In the genomic region with DNA sequence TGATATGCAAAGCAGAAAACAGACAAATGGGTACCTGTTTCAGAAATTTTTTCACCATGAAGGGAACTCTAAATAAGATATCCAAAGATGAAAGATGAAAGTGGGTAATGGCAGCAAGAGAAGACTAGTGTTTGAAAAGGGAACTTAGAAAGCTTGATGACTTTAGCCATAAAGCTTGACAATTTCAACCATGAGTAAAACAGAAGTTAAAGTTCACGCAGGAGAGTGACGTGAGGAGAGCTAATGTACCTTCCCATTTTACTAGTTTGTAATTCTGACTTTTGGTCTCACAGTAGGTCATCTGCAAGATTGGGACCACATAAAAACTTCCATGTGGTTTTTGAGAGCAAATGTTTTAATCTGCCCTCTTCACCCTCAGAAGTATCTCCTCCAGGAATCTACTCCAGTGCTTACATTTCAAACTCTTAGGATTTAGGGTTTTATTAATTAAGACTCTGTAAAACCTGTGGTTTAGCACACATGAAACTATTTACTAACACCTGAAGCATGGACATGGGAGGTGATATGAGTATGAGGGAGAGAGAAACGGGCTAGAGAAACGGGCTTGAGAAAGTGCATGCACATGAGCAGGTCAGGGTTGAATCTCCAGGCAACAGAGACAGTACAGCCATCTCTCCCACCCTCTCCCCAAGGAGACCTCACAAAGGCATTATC, we compare ENCODE assay signal across 14 cellular contexts. TPM values are rescaled to one million over a fixed set of nuclear protein-coding genes. Genes with fewer than 3 reads are reported as not detected.
DNase-seq lines count a peak whose midpoint lies in the region; ATAC-seq and TF ChIP-seq lines count a peak whose summit lies in the region.
"Had no signal": no experiment of that assay in that cellular context is flagged by ENCODE, and none has a peak within 500 bp of the region (broad histone marks: within the 10 kb centered on the region; RNA-seq: fewer than 3 reads in every experiment).

No MANE protein-coding gene starts in this region.

- H3K4me3 ChIP-seq in DND-41 (ENCODE audit: low read depth in 1 of 2, low read length in 2 of 2) (no peak overlapping the region), spleen (no peak overlapping the region)

- no peak for TF ChIP-seq POLR2A in spleen (IDR thresholded peaks at IDR 0.05)

- H3K27me3 ChIP-seq in DND-41 (ENCODE audit: insufficient read depth, low read length, poor library complexity) (no peaks in the 10 kb centered on the region), spleen (replicated peaks in 1 of 7) (no peaks in the 10 kb centered on the region)

- 77 to 86% (median 79%) methylated on average over 4 of the region's 4 CpGs for WGBS in spleen, 5 donors

- H3K9me3 Mint-ChIP-seq in activated T-cell treated with anti-CD3 and anti-CD28 coated beads, Interleukin-2, amount 50 U/mL, for 24 hours = peaks cover 22% of the 10 kb centered on the region
- H3K9me3 Mint-ChIP-seq in activated T-helper 17 cell treated with anti-CD3 and anti-CD28 coated beads, Interleukin-2, amount 50 U/mL, for 72 hours = no peaks in the 10 kb centered on the region
- no peaks in the 10 kb centered on the region for H3K9me3 Mint-ChIP-seq in natural killer cell treated with Interleukin-12 subunit alpha and Interleukin-12 subunit beta and Interleukin-15 and Interleukin-18, amount 100 ng/mL, for 72 hours

- no peak overlapping the region for H3K4me3 Mint-ChIP-seq in activated T-cell treated with anti-CD3 and anti-CD28 coated beads, Interleukin-2, amount 50 U/mL, for 24 hours
- H3K4me3 Mint-ChIP-seq in activated T-helper 17 cell treated with anti-CD3 and anti-CD28 coated beads, Interleukin-2, amount 50 U/mL, for 72 hours = peak overlapping the region; percentile 9
- H3K4me3 Mint-ChIP-seq in natural killer cell treated with Interleukin-12 subunit alpha and Interleukin-12 subunit beta and Interleukin-15 and Interleukin-18, amount 100 ng/mL, for 72 hours = peak overlapping the region; percentile 38
- H3K4me3 Mint-ChIP-seq: CD14-positive monocyte had no signal

- peak overlapping the region; percentile 36; the same call in 1 of the 2 replicates for H2AFZ ChIP-seq in DND-41 (ENCODE audit: low read depth, low read length)

- DNase-seq in activated T-cell treated with anti-CD3 and anti-CD28 coated beads, Interleukin-2, amount 50 U/mL, for 24 hours = no peak
- no peak for DNase-seq in activated T-cell treated with anti-CD3 and anti-CD28 coated beads, Interleukin-2, amount 50 U/mL, for 48 hours
- no peak for DNase-seq in DND-41
- no peak for DNase-seq in natural killer cell treated with Interleukin-12 subunit alpha and Interleukin-12 subunit beta and Interleukin-15 and Interleukin-18, amount 100 ng/mL, for 72 hours (ENCODE audit: low spot score)
- DNase-seq in spleen = no peak
- DNase-seq: GF-D8, NCI-H1092, NCI-H1694 treated with DMSO at 0.1 percent for 48 hours, NCI-H446 had no signal

- peaks cover 51% of the 10 kb centered on the region for H3K4me1 Mint-ChIP-seq in activated T-cell treated with anti-CD3 and anti-CD28 coated beads, Interleukin-2, amount 50 U/mL, for 24 hours (ENCODE audit: low read depth)
- H3K4me1 Mint-ChIP-seq in activated T-helper 17 cell treated with anti-CD3 and anti-CD28 coated beads, Interleukin-2, amount 50 U/mL, for 72 hours = peaks cover 38% of the 10 kb centered on the region
- peaks cover 48 to 54% of the 10 kb centered on the region in 2 donors for H3K4me1 Mint-ChIP-seq in natural killer cell treated with Interleukin-12 subunit alpha and Interleukin-12 subunit beta and Interleukin-15 and Interleukin-18, amount 100 ng/mL, for 72 hours (ENCODE audit: low read depth in 2 of 2)

- peaks cover 28% of the 10 kb centered on the region for H3K36me3 Mint-ChIP-seq in activated T-cell treated with anti-CD3 and anti-CD28 coated beads, Interleukin-2, amount 50 U/mL, for 24 hours (ENCODE audit: low read depth)
- no peaks in the 10 kb centered on the region for H3K36me3 Mint-ChIP-seq in activated T-helper 17 cell treated with anti-CD3 and anti-CD28 coated beads, Interleukin-2, amount 50 U/mL, for 72 hours (ENCODE audit: low read depth)
- H3K36me3 Mint-ChIP-seq in natural killer cell treated with Interleukin-12 subunit alpha and Interleukin-12 subunit beta and Interleukin-15 and Interleukin-18, amount 100 ng/mL, for 72 hours = peaks cover 5% of the 10 kb centered on the region
- H3K36me3 Mint-ChIP-seq: CD14-positive monocyte had no signal

- H3K27ac Mint-ChIP-seq in activated T-cell treated with anti-CD3 and anti-CD28 coated beads, Interleukin-2, amount 50 U/mL, for 24 hours = peak overlapping the region; percentile 35
- no peak overlapping the region for H3K27ac Mint-ChIP-seq in activated T-helper 17 cell treated with anti-CD3 and anti-CD28 coated beads, Interleukin-2, amount 50 U/mL, for 72 hours
- H3K27ac Mint-ChIP-seq in natural killer cell treated with Interleukin-12 subunit alpha and Interleukin-12 subunit beta and Interleukin-15 and Interleukin-18, amount 100 ng/mL, for 72 hours = peak overlapping the region; percentile 75 to 100
- H3K27ac Mint-ChIP-seq: CD14-positive monocyte had no signal

- H3K9me3 ChIP-seq in DND-41 (ENCODE audit: insufficient read depth, low read length, severe bottlenecking) (peaks cover 28% of the 10 kb centered on the region), spleen (peaks cover 0 to 16% (median 10%) of the 10 kb centered on the region in 8 donors)

- peaks cover 53% of the 10 kb centered on the region for H3K4me1 ChIP-seq in DND-41 (ENCODE audit: insufficient read depth, low read length)
- H3K4me1 ChIP-seq in spleen = peaks cover under 1 to 43% (median 29%) of the 10 kb centered on the region in 6 donors

- H3K9ac ChIP-seq in DND-41 (ENCODE audit: low read depth, low read length) = no peak overlapping the region

- intact Hi-C loops in spleen (cut with DNase I; ENCODE audit: low total_unique reads) = no loop called here

- no peak for ATAC-seq in DND-41 (ENCODE audit: insufficient read depth, low read depth)
- ATAC-seq in activated T-helper 17 cell treated with anti-CD3 and anti-CD28 coated beads, Interleukin-2, amount 50 U/mL, for 72 hours (replicated peaks) = no peak
- ATAC-seq in natural killer cell treated with Interleukin-12 subunit alpha and Interleukin-12 subunit beta and Interleukin-15 and Interleukin-18, amount 100 ng/mL, for 72 hours = no peak
- ATAC-seq in GM21360 (IDR thresholded peaks at IDR 0.05; ENCODE audit: unreplicated experiment) = no peak

- H3K27me3 Mint-ChIP-seq in activated T-cell treated with anti-CD3 and anti-CD28 coated beads, Interleukin-2, amount 50 U/mL, for 24 hours = no peaks in the 10 kb centered on the region
- no peaks in the 10 kb centered on the region for H3K27me3 Mint-ChIP-seq in activated T-helper 17 cell treated with anti-CD3 and anti-CD28 coated beads, Interleukin-2, amount 50 U/mL, for 72 hours
- no peaks in the 10 kb centered on the region for H3K27me3 Mint-ChIP-seq in natural killer cell treated with Interleukin-12 subunit alpha and Interleukin-12 subunit beta and Interleukin-15 and Interleukin-18, amount 100 ng/mL, for 72 hours

- TF ChIP-seq CTCF in DND-41 (IDR thresholded peaks at IDR 0.05; ENCODE audit: borderline replicate concordance, extremely low read depth, low read length, poor library complexity, severe bottlenecking) (no peak), spleen (IDR thresholded peaks at IDR 0.05 in 8 of 11, conservative IDR thresholded peaks at IDR 0.05 in 3 of 11) (no peak)

- peaks cover 12% of the 10 kb centered on the region; the same call in 1 of the 2 replicates for H3K79me2 ChIP-seq in DND-41 (ENCODE audit: insufficient read depth, low read length)

- H4K20me1 ChIP-seq in DND-41 (ENCODE audit: insufficient read depth, low read length) = no peaks in the 10 kb centered on the region

- H3K27ac ChIP-seq in DND-41 (ENCODE audit: low read length) (peak overlapping the region; percentile 69), spleen (peak overlapping the region in 1 of 8 donors; percentile 45)
- H3K27ac ChIP-seq: HL-60 had no signal

- H3K36me3 ChIP-seq in DND-41 (ENCODE audit: insufficient read depth, low read length) (peaks cover 9% of the 10 kb centered on the region; the same call in 1 of the 2 replicates), spleen (no peaks in the 10 kb centered on the region)

- no peak overlapping the region for H3K4me2 ChIP-seq in DND-41 (ENCODE audit: insufficient read depth, low read length)

RNA-seq across cellular contexts. Expression of a gene that starts 24.4 kb away (rescaled TPM):
- total RNA-seq in activated T-helper 17 cell treated with anti-CD3 and anti-CD28 coated beads, Interleukin-2, amount 50 U/mL, for 72 hours = 10 to 100 TPM; 29.1 to 44.9 TPM
- 10 to 100 TPM; 26.1 to 39.2 TPM for total RNA-seq in natural killer cell treated with Interleukin-12 subunit alpha and Interleukin-12 subunit beta and Interleukin-15 and Interleukin-18, amount 100 ng/mL, for 72 hours
- 100 to 1,000 TPM in 1 of 7 donors, 10 to 100 TPM in 6; 48.6 to 126 (median 85.4) TPM for total RNA-seq in spleen
- 10 to 100 TPM; 33.9 to 48.5 (median 47.5) TPM for polyA plus RNA-seq in spleen

RNA-seq across cellular contexts. Expression of a gene that starts 28.9 kb away (rescaled TPM):
- 10 to 100 TPM; 42.3 to 57.3 TPM for total RNA-seq in activated T-helper 17 cell treated with anti-CD3 and anti-CD28 coated beads, Interleukin-2, amount 50 U/mL, for 72 hours
- 10 to 100 TPM; 55.8 to 88.4 TPM for total RNA-seq in natural killer cell treated with Interleukin-12 subunit alpha and Interleukin-12 subunit beta and Interleukin-15 and Interleukin-18, amount 100 ng/mL, for 72 hours
- total RNA-seq in spleen = 100 to 1,000 TPM in 5 of 7 donors, 10 to 100 TPM in 2; 75.5 to 181 (median 135) TPM
- 10 to 100 TPM; 18.2 to 58.6 (median 27.7) TPM for polyA plus RNA-seq in spleen
- total RNA-seq: A673 had no signal

RNA-seq across cellular contexts. Expression of a gene that starts 55.3 kb away (rescaled TPM):
- total RNA-seq in activated T-helper 17 cell treated with anti-CD3 and anti-CD28 coated beads, Interleukin-2, amount 50 U/mL, for 72 hours = 1 to 10 TPM; 5.1 to 5.6 TPM
- total RNA-seq in natural killer cell treated with Interleukin-12 subunit alpha and Interleukin-12 subunit beta and Interleukin-15 and Interleukin-18, amount 100 ng/mL, for 72 hours = 1 to 10 TPM; 6.6 to 8.8 TPM
- total RNA-seq in spleen = 10 to 100 TPM; 16.4 to 61.2 (median 48.1) TPM
- polyA plus RNA-seq in spleen = 10 to 100 TPM in 2 of 3 donors, 1 to 10 TPM in 1; 8.7 to 31.2 (median 14.1) TPM
- total RNA-seq: A673 had no signal
